9 cellular contexts compared by ENCODE assay signal in genomic region chr1:205319081-205320018, GRCh38. TPM values are rescaled to one million over a fixed set of nuclear protein-coding genes. Genes with fewer than 3 reads are reported as not detected.
DNase-seq lines count a peak whose midpoint lies in the region; ATAC-seq and TF ChIP-seq lines count a peak whose summit lies in the region.
"Had no signal": no experiment of that assay in that cellular context is flagged by ENCODE, and none has a peak within 500 bp of the region (broad histone marks: within the 10 kb centered on the region; RNA-seq: fewer than 3 reads in every experiment).

No MANE protein-coding gene starts in this region.

- ATAC-seq in omental fat pad (ENCODE audit: low FRiP score) (peak; percentile 32), HG03025 (IDR thresholded peaks at IDR 0.05; ENCODE audit: low FRiP score, unreplicated experiment) (no peak), GM21381 (IDR thresholded peaks at IDR 0.05; ENCODE audit: unreplicated experiment) (no peak)

- TF ChIP-seq CTCF in fibroblast of the aortic adventitia (IDR thresholded peaks at IDR 0.05; ENCODE audit: insufficient read depth, low read length) (no peak), omental fat pad (IDR thresholded peaks at IDR 0.05) (no peak)

- POLR2A ChIA-PET in activated CD4-positive, alpha-beta memory T cell treated with anti-CD3 and anti-CD28 coated beads, Interleukin-2, amount 10 ng/mL, durations not matched to agents 7 days and 5 days (lab: Charles Lee) = interaction anchor here (0.6 to 10.7 kb wide), 6 partner anchors 13 to 198 kb away, joined by 3 to 234 read pairs (median 4); no protein-coding TSS in a partner anchor

- DNase-seq in EL (peak; percentile 83), NCI-H187 treated with DMSO at 0.1 percent for 48 hours (lab: John Stamatoyannopoulos, UW) (peak; percentile 90), fibroblast of the aortic adventitia (ENCODE audit: low read depth) (peak; percentile 89), omental fat pad (ENCODE audit: low spot score) (no peak), DMS114 treated with DMSO at 0.1 percent for 48 hours (lab: John Stamatoyannopoulos, UW; ENCODE audit: unreplicated experiment) (no peak)
- DNase-seq in activated CD4-positive, alpha-beta memory T cell treated with anti-CD3 and anti-CD28 coated beads, Interleukin-2, amount 10 ng/mL, durations not matched to agents 7 days and 5 days = peak; percentile 37

- H3K4me1 Mint-ChIP-seq in activated CD4-positive, alpha-beta memory T cell treated with anti-CD3 and anti-CD28 coated beads, Interleukin-2, amount 10 ng/mL, durations not matched to agents 7 days and 5 days = peaks cover 64% of the 10 kb centered on the region

- CTCF ChIA-PET in activated CD4-positive, alpha-beta memory T cell treated with anti-CD3 and anti-CD28 coated beads, Interleukin-2, amount 10 ng/mL, durations not matched to agents 7 days and 5 days (lab: Charles Lee) = interaction anchor here (0.7 to 21.8 kb wide), 9 partner anchors 13 to 258 kb away, joined by 3 to 724 read pairs (median 5); no protein-coding TSS in a partner anchor

- H3K27ac Mint-ChIP-seq in activated CD4-positive, alpha-beta memory T cell treated with anti-CD3 and anti-CD28 coated beads, Interleukin-2, amount 10 ng/mL, durations not matched to agents 7 days and 5 days = peak overlapping the region; percentile 67

- no peaks in the 10 kb centered on the region for H3K9me3 Mint-ChIP-seq in activated CD4-positive, alpha-beta memory T cell treated with anti-CD3 and anti-CD28 coated beads, Interleukin-2, amount 10 ng/mL, durations not matched to agents 7 days and 5 days

- H3K4me3 Mint-ChIP-seq in activated CD4-positive, alpha-beta memory T cell treated with anti-CD3 and anti-CD28 coated beads, Interleukin-2, amount 10 ng/mL, durations not matched to agents 7 days and 5 days = peak overlapping the region; percentile 86

- H3K27me3 Mint-ChIP-seq in activated CD4-positive, alpha-beta memory T cell treated with anti-CD3 and anti-CD28 coated beads, Interleukin-2, amount 10 ng/mL, durations not matched to agents 7 days and 5 days = peaks cover 10% of the 10 kb centered on the region

- H3K4me3 ChIP-seq in fibroblast of the aortic adventitia (ENCODE audit: low read depth, low read length) = peak overlapping the region; percentile 59

- peaks cover 17% of the 10 kb centered on the region for H3K36me3 Mint-ChIP-seq in activated CD4-positive, alpha-beta memory T cell treated with anti-CD3 and anti-CD28 coated beads, Interleukin-2, amount 10 ng/mL, durations not matched to agents 7 days and 5 days (ENCODE audit: low read depth)

RNA-seq across cellular contexts. Expression of gene NUAK2, which starts 2.2 kb away (rescaled TPM):
- 10 to 100 TPM; 12.4 to 13.0 TPM for total RNA-seq in activated CD4-positive, alpha-beta memory T cell treated with anti-CD3 and anti-CD28 coated beads, Interleukin-2, amount 10 ng/mL, durations not matched to agents 7 days and 5 days
- 0.74 and 2.9 TPM in 2 replicates for total RNA-seq in fibroblast of the aortic adventitia (ENCODE audit: low replicate concordance)
- total RNA-seq in omental fat pad = 1 to 10 TPM; 1.1 to 5.4 (median 3.2) TPM

RNA-seq across cellular contexts. Expression of gene KLHDC8A, which starts 37.4 kb away (rescaled TPM):
- total RNA-seq in activated CD4-positive, alpha-beta memory T cell treated with anti-CD3 and anti-CD28 coated beads, Interleukin-2, amount 10 ng/mL, durations not matched to agents 7 days and 5 days = not detected
- total RNA-seq in fibroblast of the aortic adventitia (ENCODE audit: low replicate concordance) (not detected in 2 replicates), omental fat pad (not detected)
- total RNA-seq: T-helper 1 cell treated with Interleukin-12 subunit alpha and Interleukin-12 subunit beta and Interleukin-4 antibody, amounts not matched to agents 30 ng/mL and 1 ng/mL, for 36 hours had no signal

Comparison
In these comparisons a context has a peak if more than half of its experiments do, and no peak if none do; other contexts are left out.
1. DNase-seq: peak in EL (single experiment), NCI-H187 treated with DMSO at 0.1 percent for 48 hours (single experiment), activated CD4-positive, alpha-beta memory T cell treated with anti-CD3 and anti-CD28 coated beads, Interleukin-2, amount 10 ng/mL, durations not matched to agents 7 days and 5 days (single experiment) and fibroblast of the aortic adventitia (single experiment); none in omental fat pad (single experiment) and DMS114 treated with DMSO at 0.1 percent for 48 hours (single experiment).